Comparison of ENCODE assay signal across 11 cellular contexts in genomic region chr3:71201939-71202338, GRCh38.
DNase-seq lines count a peak whose midpoint lies in the region; ATAC-seq lines count a peak whose summit lies in the region.
"Had no signal": no experiment of that assay in that cellular context is flagged by ENCODE, and none has a peak within 500 bp of the region (broad histone marks: within the 10 kb centered on the region; RNA-seq: fewer than 3 reads in every experiment).

No MANE protein-coding gene starts in this region.

- peak; percentile 28 for DNase-seq in GM04504 (ENCODE audit: low read depth)
- peak in 53 of 58 donors; percentile 3 to 83 (median 45) for DNase-seq in anterior cingulate cortex (lab: John Stamatoyannopoulos, UW)
- peak; percentile 14 for DNase-seq in hepatic stellate cell (ENCODE audit: low spot score)
- DNase-seq in activated CD4-positive, alpha-beta memory T cell treated with anti-CD3 and anti-CD28 coated beads, Interleukin-2, amount 10 ng/mL, durations not matched to agents 7 days and 5 days, result no peak
- no peak for DNase-seq in CD4-positive, alpha-beta memory T cell
- DNase-seq: activated CD8-positive, alpha-beta memory T cell treated with anti-CD3 and anti-CD28 coated beads, Interleukin-2, amount 50 U/mL, for 48 hours; NCI-H187 treated with DMSO at 0.1 percent for 48 hours had no signal

- CTCF ChIA-PET in activated CD4-positive, alpha-beta memory T cell treated with anti-CD3 and anti-CD28 coated beads, Interleukin-2, amount 10 ng/mL, durations not matched to agents 7 days and 5 days (lab: Charles Lee), result no interaction called here
- CTCF ChIA-PET in CD4-positive, alpha-beta memory T cell (lab: Charles Lee; ENCODE audit: partially characterized antibody), result interaction anchor here (1.0 kb wide), 1 partner anchor 12 kb away, joined by 3 read pairs; no protein-coding TSS in a partner anchor

- H3K4me1 ChIP-seq in rectal smooth muscle tissue (ENCODE audit: control insufficient read depth, insufficient read depth, low read length), result peaks cover 48% of the 10 kb centered on the region
- no peaks in the 10 kb centered on the region for H3K4me1 ChIP-seq in CD4-positive, alpha-beta memory T cell (ENCODE audit: insufficient read depth, low read length)

- H3K9ac ChIP-seq in rectal smooth muscle tissue (ENCODE audit: low read length), result no peak overlapping the region

- intact Hi-C loops in CD4-positive, alpha-beta memory T cell (cut with micrococcal nuclease), result no loop called here

- H3K9me3 ChIP-seq in CD4-positive, alpha-beta memory T cell (ENCODE audit: control insufficient read depth in 1 of 2, low read length in 2 of 2), result no peaks in the 10 kb centered on the region
- H3K9me3 ChIP-seq: SJSA1 had no signal

- POLR2A ChIA-PET in activated CD4-positive, alpha-beta memory T cell treated with anti-CD3 and anti-CD28 coated beads, Interleukin-2, amount 10 ng/mL, durations not matched to agents 7 days and 5 days (lab: Charles Lee), result interaction anchor here (1.0 kb wide), 1 partner anchor 28 kb away, joined by 3 read pairs; no protein-coding TSS in a partner anchor
- POLR2A ChIA-PET in CD4-positive, alpha-beta memory T cell (lab: Charles Lee; ENCODE audit: partially characterized antibody), result no interaction called here

- ATAC-seq in GM19324 (IDR thresholded peaks at IDR 0.05; ENCODE audit: low FRiP score, unreplicated experiment) (no peak), HG03521 (IDR thresholded peaks at IDR 0.05; ENCODE audit: unreplicated experiment) (no peak)

- no peaks in the 10 kb centered on the region for H3K27me3 Mint-ChIP-seq in activated CD4-positive, alpha-beta memory T cell treated with anti-CD3 and anti-CD28 coated beads, Interleukin-2, amount 10 ng/mL, durations not matched to agents 7 days and 5 days
- no peaks in the 10 kb centered on the region for H3K27me3 Mint-ChIP-seq in CD4-positive, alpha-beta memory T cell

- H3K27me3 ChIP-seq in rectal smooth muscle tissue (ENCODE audit: control insufficient read depth, insufficient read depth, low read length), result no peaks in the 10 kb centered on the region
- H3K27me3 ChIP-seq in CD4-positive, alpha-beta memory T cell (ENCODE audit: insufficient read depth, low read length), result no peaks in the 10 kb centered on the region
- H3K27me3 ChIP-seq: SJSA1 had no signal

- H3K27ac ChIP-seq in rectal smooth muscle tissue (ENCODE audit: low read depth, low read length), result peak overlapping the region; percentile 91
- no peak overlapping the region for H3K27ac ChIP-seq in CD4-positive, alpha-beta memory T cell (ENCODE audit: low read depth, low read length)
- H3K27ac ChIP-seq: SJSA1 had no signal

- H3K9me3 Mint-ChIP-seq in activated CD4-positive, alpha-beta memory T cell treated with anti-CD3 and anti-CD28 coated beads, Interleukin-2, amount 10 ng/mL, durations not matched to agents 7 days and 5 days, result no peaks in the 10 kb centered on the region
- no peaks in the 10 kb centered on the region for H3K9me3 Mint-ChIP-seq in CD4-positive, alpha-beta memory T cell

- H3K36me3 Mint-ChIP-seq in activated CD4-positive, alpha-beta memory T cell treated with anti-CD3 and anti-CD28 coated beads, Interleukin-2, amount 10 ng/mL, durations not matched to agents 7 days and 5 days (ENCODE audit: low read depth), result no peaks in the 10 kb centered on the region
- H3K36me3 Mint-ChIP-seq in CD4-positive, alpha-beta memory T cell, result peaks cover 13 to 21% of the 10 kb centered on the region in 2 donors

- H3K4me1 Mint-ChIP-seq in activated CD4-positive, alpha-beta memory T cell treated with anti-CD3 and anti-CD28 coated beads, Interleukin-2, amount 10 ng/mL, durations not matched to agents 7 days and 5 days, result no peaks in the 10 kb centered on the region
- peaks cover 25 to 38% (median 30%) of the 10 kb centered on the region in 4 donors for H3K4me1 Mint-ChIP-seq in CD4-positive, alpha-beta memory T cell

- no peak overlapping the region for H3K4me3 ChIP-seq in rectal smooth muscle tissue (ENCODE audit: low read length)
- no peak overlapping the region for H3K4me3 ChIP-seq in CD4-positive, alpha-beta memory T cell (ENCODE audit: low read length in 2 of 2)
- H3K4me3 ChIP-seq: SJSA1 had no signal

- H3K36me3 ChIP-seq in rectal smooth muscle tissue (ENCODE audit: control insufficient read depth, insufficient read depth, low read length), result no peaks in the 10 kb centered on the region
- H3K36me3 ChIP-seq in CD4-positive, alpha-beta memory T cell (ENCODE audit: insufficient read depth, low read length), result peaks cover 7% of the 10 kb centered on the region
- H3K36me3 ChIP-seq: SJSA1 had no signal

- H3K4me3 Mint-ChIP-seq in activated CD4-positive, alpha-beta memory T cell treated with anti-CD3 and anti-CD28 coated beads, Interleukin-2, amount 10 ng/mL, durations not matched to agents 7 days and 5 days, result no peak overlapping the region
- H3K4me3 Mint-ChIP-seq in CD4-positive, alpha-beta memory T cell, result no peak overlapping the region

- no peak overlapping the region for H3K27ac Mint-ChIP-seq in activated CD4-positive, alpha-beta memory T cell treated with anti-CD3 and anti-CD28 coated beads, Interleukin-2, amount 10 ng/mL, durations not matched to agents 7 days and 5 days
- peak overlapping the region in 1 of 7 donors; percentile 62 for H3K27ac Mint-ChIP-seq in CD4-positive, alpha-beta memory T cell

Comparison
In these comparisons a context has a peak if more than half of its experiments do, and no peak if none do; other contexts are left out.
1. DNase-seq: peak in GM04504 (single experiment), anterior cingulate cortex (53 of 58) and hepatic stellate cell (single experiment); none in activated CD4-positive, alpha-beta memory T cell treated with anti-CD3 and anti-CD28 coated beads, Interleukin-2, amount 10 ng/mL, durations not matched to agents 7 days and 5 days (single experiment) and CD4-positive, alpha-beta memory T cell (0 of 5).